Comparison of ENCODE assay signal across 14 cellular contexts in the genomic region with DNA sequence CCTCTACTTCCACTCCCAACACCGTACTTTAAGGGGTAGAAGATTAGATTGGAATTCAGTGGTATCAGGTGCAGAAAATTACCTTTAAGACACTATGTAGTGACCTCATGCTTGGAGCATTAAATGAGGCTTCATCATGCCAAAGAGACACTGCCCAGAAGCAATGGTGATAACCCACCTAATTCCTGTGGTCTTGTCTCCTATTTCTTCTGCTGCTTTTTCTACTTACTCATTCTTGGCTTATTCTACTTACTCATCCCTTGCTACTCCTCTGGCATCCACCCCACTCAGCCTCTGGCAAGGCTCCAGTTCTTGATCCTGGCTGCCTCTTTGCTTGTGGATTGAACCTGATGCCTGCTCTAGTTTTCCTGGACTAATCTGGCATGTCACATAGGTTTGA.
DNase-seq lines count a peak whose midpoint lies in the region; ATAC-seq and TF ChIP-seq lines count a peak whose summit lies in the region.
"Had no signal": no experiment of that assay in that cellular context is flagged by ENCODE, and none has a peak within 500 bp of the region (broad histone marks: within the 10 kb centered on the region; RNA-seq: fewer than 3 reads in every experiment).

No MANE protein-coding gene starts in this region.

- H3K4me3 Mint-ChIP-seq in activated CD8-positive, alpha-beta memory T cell treated with anti-CD3 and anti-CD28 coated beads, Interleukin-2, amount 10 ng/mL, durations not matched to agents 7 days and 5 days: no peak overlapping the region
- H3K4me3 Mint-ChIP-seq in T-helper 17 cell: no peak overlapping the region
- no peak overlapping the region for H3K4me3 Mint-ChIP-seq in stimulated activated naive CD8-positive, alpha-beta T cell treated with anti-CD3 and anti-CD28 coated beads, Interleukin-15, amount 100 ng/mL, for 72 hours
- H3K4me3 Mint-ChIP-seq: activated CD4-positive, alpha-beta T cell treated with anti-CD3 and anti-CD28 coated beads, Interleukin-2, amount 10 ng/mL, durations not matched to agents 7 days and 5 days; activated naive CD8-positive, alpha-beta T cell treated with anti-CD3 and anti-CD28 coated beads, Interleukin-2, amount 10 ng/mL, durations not matched to agents 7 days and 5 days; H9 had no signal

- no peaks in the 10 kb centered on the region for H3K9me3 ChIP-seq in T-helper 17 cell (ENCODE audit: control insufficient read depth, low read length, poor library complexity, severe bottlenecking)

- DNase-seq in G401 (ENCODE audit: low spot score): peak; percentile 28
- DNase-seq in fibroblast of the aortic adventitia (ENCODE audit: low read depth): peak; percentile 58
- peak; percentile 96 for DNase-seq in renal cortical epithelial cell (ENCODE audit: low read depth)
- DNase-seq in activated CD8-positive, alpha-beta memory T cell treated with anti-CD3 and anti-CD28 coated beads, Interleukin-2, amount 10 ng/mL, durations not matched to agents 7 days and 5 days: no peak
- no peak for DNase-seq in T-helper 17 cell
- no peak for DNase-seq in stimulated activated naive CD8-positive, alpha-beta T cell treated with anti-CD3 and anti-CD28 coated beads, Interleukin-15, amount 100 ng/mL, for 72 hours
- DNase-seq: activated CD4-positive, alpha-beta T cell treated with anti-CD3 and anti-CD28 coated beads, Interleukin-2, amount 10 ng/mL, durations not matched to agents 7 days and 5 days; activated naive CD8-positive, alpha-beta T cell treated with anti-CD3 and anti-CD28 coated beads, Interleukin-2, amount 10 ng/mL, durations not matched to agents 7 days and 5 days; H9; NCI-H1417; stimulated activated CD8-positive, alpha-beta memory T cell treated with anti-CD3 and anti-CD28 coated beads, Interleukin-4, amount 100 ng/mL, for 48 hours had no signal

- ATAC-seq in SK-N-SH treated with all-trans-retinoic acid at 6 μM for 48 hours (peak; percentile 99), GM18873 (IDR thresholded peaks at IDR 0.05; ENCODE audit: low FRiP score, unreplicated experiment) (no peak), T-helper 17 cell (no peak)
- no peak for ATAC-seq in activated CD8-positive, alpha-beta memory T cell treated with anti-CD3 and anti-CD28 coated beads, Interleukin-2, amount 10 ng/mL, durations not matched to agents 7 days and 5 days
- ATAC-seq in stimulated activated naive CD8-positive, alpha-beta T cell treated with anti-CD3 and anti-CD28 coated beads, Interleukin-15, amount 100 ng/mL, for 72 hours: no peak

- no peak for TF ChIP-seq CTCF in fibroblast of the aortic adventitia (IDR thresholded peaks at IDR 0.05; ENCODE audit: insufficient read depth, low read length)

- peaks cover 2% of the 10 kb centered on the region for H3K9me3 Mint-ChIP-seq in activated CD8-positive, alpha-beta memory T cell treated with anti-CD3 and anti-CD28 coated beads, Interleukin-2, amount 10 ng/mL, durations not matched to agents 7 days and 5 days (ENCODE audit: low read depth)
- H3K9me3 Mint-ChIP-seq in stimulated activated naive CD8-positive, alpha-beta T cell treated with anti-CD3 and anti-CD28 coated beads, Interleukin-15, amount 100 ng/mL, for 72 hours: peaks cover 6 to 7% of the 10 kb centered on the region in 2 donors
- H3K9me3 Mint-ChIP-seq: activated CD4-positive, alpha-beta T cell treated with anti-CD3 and anti-CD28 coated beads, Interleukin-2, amount 10 ng/mL, durations not matched to agents 7 days and 5 days had no signal

- H3K27me3 Mint-ChIP-seq in activated CD8-positive, alpha-beta memory T cell treated with anti-CD3 and anti-CD28 coated beads, Interleukin-2, amount 10 ng/mL, durations not matched to agents 7 days and 5 days: no peaks in the 10 kb centered on the region
- H3K27me3 Mint-ChIP-seq in T-helper 17 cell: no peaks in the 10 kb centered on the region
- H3K27me3 Mint-ChIP-seq in stimulated activated naive CD8-positive, alpha-beta T cell treated with anti-CD3 and anti-CD28 coated beads, Interleukin-15, amount 100 ng/mL, for 72 hours: no peaks in the 10 kb centered on the region
- H3K27me3 Mint-ChIP-seq: activated CD4-positive, alpha-beta T cell treated with anti-CD3 and anti-CD28 coated beads, Interleukin-2, amount 10 ng/mL, durations not matched to agents 7 days and 5 days; activated naive CD8-positive, alpha-beta T cell treated with anti-CD3 and anti-CD28 coated beads, Interleukin-2, amount 10 ng/mL, durations not matched to agents 7 days and 5 days had no signal

- H3K4me3 ChIP-seq in fibroblast of the aortic adventitia (ENCODE audit: low read depth, low read length): no peak overlapping the region
- H3K4me3 ChIP-seq: PC-9 had no signal

- CTCF ChIA-PET in activated CD8-positive, alpha-beta memory T cell treated with anti-CD3 and anti-CD28 coated beads, Interleukin-2, amount 10 ng/mL, durations not matched to agents 7 days and 5 days (lab: Charles Lee): no interaction called here

- no peaks in the 10 kb centered on the region for H3K36me3 Mint-ChIP-seq in activated CD8-positive, alpha-beta memory T cell treated with anti-CD3 and anti-CD28 coated beads, Interleukin-2, amount 10 ng/mL, durations not matched to agents 7 days and 5 days
- H3K36me3 Mint-ChIP-seq in T-helper 17 cell (ENCODE audit: low read depth): no peaks in the 10 kb centered on the region
- H3K36me3 Mint-ChIP-seq: activated naive CD8-positive, alpha-beta T cell treated with anti-CD3 and anti-CD28 coated beads, Interleukin-2, amount 10 ng/mL, durations not matched to agents 7 days and 5 days had no signal

- H3K4me1 Mint-ChIP-seq in activated CD8-positive, alpha-beta memory T cell treated with anti-CD3 and anti-CD28 coated beads, Interleukin-2, amount 10 ng/mL, durations not matched to agents 7 days and 5 days: no peaks in the 10 kb centered on the region
- no peaks in the 10 kb centered on the region for H3K4me1 Mint-ChIP-seq in T-helper 17 cell
- no peaks in the 10 kb centered on the region for H3K4me1 Mint-ChIP-seq in stimulated activated naive CD8-positive, alpha-beta T cell treated with anti-CD3 and anti-CD28 coated beads, Interleukin-15, amount 100 ng/mL, for 72 hours
- H3K4me1 Mint-ChIP-seq: activated CD4-positive, alpha-beta T cell treated with anti-CD3 and anti-CD28 coated beads, Interleukin-2, amount 10 ng/mL, durations not matched to agents 7 days and 5 days; activated naive CD8-positive, alpha-beta T cell treated with anti-CD3 and anti-CD28 coated beads, Interleukin-2, amount 10 ng/mL, durations not matched to agents 7 days and 5 days; H9 had no signal

- in situ Hi-C loops in G401 (cut with HindIII; ENCODE audit: low sequenced_read_pairs): no loop called here

- H3K27ac Mint-ChIP-seq in activated CD8-positive, alpha-beta memory T cell treated with anti-CD3 and anti-CD28 coated beads, Interleukin-2, amount 10 ng/mL, durations not matched to agents 7 days and 5 days: no peak overlapping the region
- H3K27ac Mint-ChIP-seq in T-helper 17 cell: no peak overlapping the region
- no peak overlapping the region for H3K27ac Mint-ChIP-seq in stimulated activated naive CD8-positive, alpha-beta T cell treated with anti-CD3 and anti-CD28 coated beads, Interleukin-15, amount 100 ng/mL, for 72 hours
- H3K27ac Mint-ChIP-seq: activated CD4-positive, alpha-beta T cell treated with anti-CD3 and anti-CD28 coated beads, Interleukin-2, amount 10 ng/mL, durations not matched to agents 7 days and 5 days; activated naive CD8-positive, alpha-beta T cell treated with anti-CD3 and anti-CD28 coated beads, Interleukin-2, amount 10 ng/mL, durations not matched to agents 7 days and 5 days; H9 had no signal

TF ChIP-seq in SK-N-SH treated with all-trans-retinoic acid at 6 μM for 48 hours, 23 proteins besides CTCF, POLR2A, EP300 and RAD21 (continues in another document):
- TF ChIP-seq CSDC2 (CRISPR knock-in tag; IDR thresholded peaks at IDR 0.05) (peak; percentile 76; the same call in 1 of the 2 replicates), ISL1 (CRISPR knock-in tag; IDR thresholded peaks at IDR 0.05) (peak; percentile 79), OSR1 (CRISPR knock-in tag; IDR thresholded peaks at IDR 0.05) (no peak), ZC3H10 (CRISPR knock-in tag; IDR thresholded peaks at IDR 0.05) (no peak), ZFP3 (CRISPR knock-in tag; IDR thresholded peaks at IDR 0.05) (peak; percentile 62; the same call in 1 of the 2 replicates), RARB (CRISPR knock-in tag; IDR thresholded peaks at IDR 0.05) (no peak), ZNF8 (CRISPR knock-in tag; IDR thresholded peaks at IDR 0.05) (no peak), GLIS3 (CRISPR knock-in tag; IDR thresholded peaks at IDR 0.05) (0 out of 2 replicates have a peak, but pooled peaks have one; percentile 30), CSRNP3 (CRISPR knock-in tag; IDR thresholded peaks at IDR 0.05) (no peak), CREB5 (CRISPR knock-in tag; IDR thresholded peaks at IDR 0.05; ENCODE audit: low read depth) (peak; percentile 57)

Comparison
In these comparisons a context has a peak if more than half of its experiments do, and no peak if none do; other contexts are left out.
1. DNase-seq: peak in G401 (single experiment), fibroblast of the aortic adventitia (single experiment) and renal cortical epithelial cell (single experiment); none in activated CD8-positive, alpha-beta memory T cell treated with anti-CD3 and anti-CD28 coated beads, Interleukin-2, amount 10 ng/mL, durations not matched to agents 7 days and 5 days (single experiment), T-helper 17 cell (0 of 3) and stimulated activated naive CD8-positive, alpha-beta T cell treated with anti-CD3 and anti-CD28 coated beads, Interleukin-15, amount 100 ng/mL, for 72 hours (0 of 2).